In genomic region chr6:149717588-149718458, GRCh38 we compare ENCODE assay signal across 1 cellular context.
A peak's percentile ranks its signal among the peaks of the same experiment; 100 is the strongest.
TF ChIP-seq lines count a peak whose summit lies in the region.

Gene LATS1 (minus strand): TSS chr6:149718101. CDS start chr6:149702126, 15,975 bp downstream.

TF ChIP-seq in K562, 482 proteins besides CTCF, POLR2A, EP300 and RAD21 (continued from another document and continues in another):
- TF ChIP-seq BCLAF1 (IDR thresholded peaks at IDR 0.05; ENCODE audit: borderline replicate concordance in 1 of 2, control insufficient read depth in 1 of 2, low read depth in 2 of 2, low read length in 1 of 2) (peak in 1 of 2 experiments; percentile 90; a peak in 2 of 4 replicates), KAT7 (CRISPR knock-in tag; IDR thresholded peaks at IDR 0.05; ENCODE audit: borderline replicate concordance) (peak; percentile 94), RNF219 (CRISPR knock-in tag; IDR thresholded peaks at IDR 0.05) (0 out of 2 replicates have a peak, but pooled peaks have one; percentile 63), BRD4 (IDR thresholded peaks at IDR 0.05) (peak; percentile 98), E2F1 (CRISPR knock-in tag; IDR thresholded peaks at IDR 0.05) (peak; percentile 81; the same call in 1 of the 2 replicates), TEAD1 (CRISPR knock-in tag; IDR thresholded peaks at IDR 0.05) (peak in 1 of 2 experiments; percentile 56; a peak in 3 of 4 replicates), RBFOX2 (IDR thresholded peaks at IDR 0.05; ENCODE audit: low read depth, low read length) (peak; percentile 100), TAF9B (IDR thresholded peaks at IDR 0.05; ENCODE audit: partially characterized antibody) (peak; percentile 96), FOXP1 (CRISPR knock-in tag; IDR thresholded peaks at IDR 0.05) (peak; percentile 97), MXD1 (CRISPR knock-in tag; IDR thresholded peaks at IDR 0.05; ENCODE audit: borderline replicate concordance, poor library complexity, severe bottlenecking) (no peak), ZBTB40 (IDR thresholded peaks at IDR 0.05) (peak; percentile 90), ZBTB40 (CRISPR knock-in tag; IDR thresholded peaks at IDR 0.05) (no peak; the same call in 1 of the 2 replicates), THRB (CRISPR knock-in tag; conservative IDR thresholded peaks at IDR 0.05) (0 out of 2 replicates have a peak, but pooled peaks have one; percentile 60), SAP30 (IDR thresholded peaks at IDR 0.05; ENCODE audit: borderline replicate concordance, insufficient read depth, low read depth, low read length, poor library complexity, severe bottlenecking) (peak; percentile 75), ZBED1 (IDR thresholded peaks at IDR 0.05) (peak; percentile 10; the same call in 1 of the 2 replicates), JUND (IDR thresholded peaks at IDR 0.05; ENCODE audit: borderline replicate concordance, low read depth, low read length) (no peak), JUND (tag; IDR thresholded peaks at IDR 0.05; ENCODE audit: borderline replicate concordance, low read depth, low read length) (no peak; the same call in 2 of the 3 replicates), RBM15 (IDR thresholded peaks at IDR 0.05; ENCODE audit: insufficient read depth, low read length) (no peak), SAFB (IDR thresholded peaks at IDR 0.05; ENCODE audit: borderline replicate concordance, low read depth, low read length) (0 out of 2 replicates have a peak, but pooled peaks have one; percentile 28), CTBP1 (IDR thresholded peaks at IDR 0.05; ENCODE audit: borderline replicate concordance) (peak; percentile 72), OTX1 (CRISPR knock-in tag; IDR thresholded peaks at IDR 0.05) (peak; percentile 80; the same call in 1 of the 2 replicates), KHSRP (IDR thresholded peaks at IDR 0.05) (peak; percentile 41; the same call in 1 of the 2 replicates), FOXJ3 (CRISPR knock-in tag; IDR thresholded peaks at IDR 0.05) (no peak), FOXM1 (IDR thresholded peaks at IDR 0.05; ENCODE audit: low read depth) (no peak), FOXM1 (CRISPR knock-in tag; IDR thresholded peaks at IDR 0.05; ENCODE audit: low read depth) (peak; percentile 91), FOXA1 (IDR thresholded peaks at IDR 0.05; ENCODE audit: borderline replicate concordance) (no peak), KLF6 (CRISPR knock-in tag; IDR thresholded peaks at IDR 0.05; ENCODE audit: borderline replicate concordance) (0 out of 2 replicates have a peak, but pooled peaks have one; percentile 50), L3MBTL2 (IDR thresholded peaks at IDR 0.05) (peak; percentile 89), ZNF174 (CRISPR knock-in tag; IDR thresholded peaks at IDR 0.05) (0 out of 2 replicates have a peak, but pooled peaks have one; percentile 7), ZBTB33 (CRISPR knock-in tag; IDR thresholded peaks at IDR 0.05) (peak; percentile 48; the same call in 1 of the 2 replicates), HNRNPL (IDR thresholded peaks at IDR 0.05; ENCODE audit: low read depth, low read length) (no peak; the same call in none of the 2 replicates), E2F5 (CRISPR knock-in tag; IDR thresholded peaks at IDR 0.05) (peak; percentile 74; the same call in 1 of the 2 replicates), ZNF586 (CRISPR knock-in tag; conservative IDR thresholded peaks at IDR 0.05) (no peak), HNRNPK (IDR thresholded peaks at IDR 0.05; ENCODE audit: low read depth, low read length, poor library complexity, severe bottlenecking) (peak; percentile 45), ZNF232 (CRISPR knock-in tag; IDR thresholded peaks at IDR 0.05) (peak; percentile 92; the same call in 1 of the 2 replicates), ZNF12 (CRISPR knock-in tag; IDR thresholded peaks at IDR 0.05) (peak; percentile 49; the same call in 1 of the 2 replicates), ZNF57 (CRISPR knock-in tag; IDR thresholded peaks at IDR 0.05) (no peak), RB1 (IDR thresholded peaks at IDR 0.05; ENCODE audit: low read depth) (peak; percentile 97)
